ENCODE assay signal across 8 cellular contexts in the genomic region with DNA sequence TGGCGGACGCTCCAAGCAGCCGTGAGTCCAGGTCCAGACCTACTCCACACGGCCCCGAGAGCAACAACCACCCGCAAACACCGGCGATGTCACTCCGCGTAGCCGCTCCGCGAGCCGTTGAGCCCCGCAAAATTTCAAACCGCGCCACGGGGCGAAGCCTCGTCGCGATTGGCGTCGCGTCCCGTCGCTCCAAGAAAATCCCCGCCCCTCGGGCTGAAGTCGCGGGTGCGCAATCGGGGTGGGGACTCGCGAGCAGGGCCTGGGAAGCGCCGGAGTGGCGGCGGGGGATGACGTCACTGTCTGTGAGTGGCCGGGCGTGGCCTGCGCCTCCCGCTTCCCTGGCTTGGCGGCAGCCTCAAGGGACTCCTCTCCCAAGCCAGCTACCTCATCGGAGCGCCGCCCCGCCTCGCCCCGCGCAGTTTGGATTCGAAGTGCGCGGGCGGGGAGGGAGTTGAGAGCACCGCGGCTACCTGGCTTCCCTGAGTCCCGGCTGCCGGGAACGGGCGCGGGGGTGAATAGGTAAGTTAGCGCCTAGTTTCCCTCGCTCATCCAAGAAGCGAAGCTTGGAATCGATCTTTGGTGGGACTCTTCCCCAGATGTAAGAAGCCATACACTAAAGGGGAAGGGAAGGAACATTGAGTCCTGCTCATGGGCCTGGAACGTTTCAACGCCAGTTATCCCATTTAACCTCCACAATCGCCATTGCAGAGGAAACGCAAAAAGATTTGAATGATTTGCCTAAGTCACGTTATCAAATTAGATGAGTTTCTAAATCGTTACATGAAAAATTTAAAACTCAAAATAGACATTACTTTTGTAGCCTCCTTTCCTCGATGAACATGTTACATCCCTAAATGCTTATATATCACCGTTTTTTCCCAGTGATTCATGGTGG. TPM values are rescaled to one million over a fixed set of nuclear protein-coding genes. Genes with fewer than 3 reads are reported as not detected.
DNase-seq lines count a peak whose midpoint lies in the region; ATAC-seq, FAIRE-seq and TF ChIP-seq lines count a peak whose summit lies in the region.

Gene PRC1, minus strand, starts transcription at position 119 of the 895 bp plus-strand sequence. Its CDS starts 118 bp downstream, at position 1.

- peaks cover 30% of the 10 kb centered on the region for H3K4me1 ChIP-seq in Loucy (ENCODE audit: insufficient read depth, low read length, poor library complexity, severe bottlenecking)

- H3K9me3 Mint-ChIP-seq in natural killer cell treated with Interleukin-12 subunit alpha and Interleukin-12 subunit beta and Interleukin-15 and Interleukin-18, amount 100 ng/mL, for 72 hours, result no peaks in the 10 kb centered on the region

- no peaks in the 10 kb centered on the region for H3K9me3 ChIP-seq in Loucy (ENCODE audit: insufficient read depth, low read depth, low read length)

- H3K27me3 Mint-ChIP-seq in natural killer cell treated with Interleukin-12 subunit alpha and Interleukin-12 subunit beta and Interleukin-15 and Interleukin-18, amount 100 ng/mL, for 72 hours, result no peaks in the 10 kb centered on the region

- peaks cover 66% of the 10 kb centered on the region for H3K79me2 ChIP-seq in Loucy (ENCODE audit: insufficient read depth, low read length)

- peak; percentile 98 for DNase-seq in EL
- DNase-seq in H54 (ENCODE audit: insufficient read length, low spot score), result peak; percentile 93
- peak; percentile 95 for DNase-seq in activated T-helper 9 cell treated with anti-CD3 and anti-CD28 coated beads, Interleukin-2, amount 50 U/mL, for 16 hours (ENCODE audit: low read depth)
- peak; percentile 95 for DNase-seq in fibroblast of peridontal ligament (ENCODE audit: extremely low read depth)
- DNase-seq in natural killer cell treated with Interleukin-12 subunit alpha and Interleukin-12 subunit beta and Interleukin-15 and Interleukin-18, amount 100 ng/mL, for 72 hours (ENCODE audit: low spot score), result peak; percentile 98
- DNase-seq in stimulated activated naive CD8-positive, alpha-beta T cell treated with anti-CD3 and anti-CD28 coated beads, Interleukin-15, Interleukin-2, amounts not matched to agents 100 U/mL and 50 U/mL, for 24 hours, result peak; percentile 99

- H3K4me3 ChIP-seq in Loucy (ENCODE audit: low read length, poor library complexity, severe bottlenecking), result peak within 1 kb of the TSS; percentile 88

- FAIRE-seq in H54 (lab: Jason Lieb, UNC), result no peak

- H4K20me1 ChIP-seq in Loucy (ENCODE audit: insufficient read depth, low read length, poor library complexity, severe bottlenecking), result peaks cover 14% of the 10 kb centered on the region

- TF ChIP-seq POLR2A in H54 (IDR thresholded peaks at IDR 0.05; ENCODE audit: low read depth, low read length) (peak; percentile 82), Raji (IDR thresholded peaks at IDR 0.05; ENCODE audit: insufficient read depth, low read depth, low read length) (peak; percentile 67)

- peak within 1 kb of the TSS; percentile 98 for H2AFZ ChIP-seq in Loucy (ENCODE audit: low read length)

- H3K27me3 ChIP-seq in Loucy (ENCODE audit: insufficient read depth, low read length, poor library complexity, severe bottlenecking), result no peaks in the 10 kb centered on the region

- peaks cover 12% of the 10 kb centered on the region for H3K36me3 Mint-ChIP-seq in natural killer cell treated with Interleukin-12 subunit alpha and Interleukin-12 subunit beta and Interleukin-15 and Interleukin-18, amount 100 ng/mL, for 72 hours

- no peaks in the 10 kb centered on the region for H3K9me2 ChIP-seq in Loucy (replicated peaks; ENCODE audit: low read depth, low read length)

- H3K27ac Mint-ChIP-seq in natural killer cell treated with Interleukin-12 subunit alpha and Interleukin-12 subunit beta and Interleukin-15 and Interleukin-18, amount 100 ng/mL, for 72 hours, result peak within 1 kb of the TSS; percentile 89 to 99

- peaks cover 17 to 24% of the 10 kb centered on the region in 2 donors for H3K4me1 Mint-ChIP-seq in natural killer cell treated with Interleukin-12 subunit alpha and Interleukin-12 subunit beta and Interleukin-15 and Interleukin-18, amount 100 ng/mL, for 72 hours (ENCODE audit: low read depth in 2 of 2)

- no peaks in the 10 kb centered on the region for H3F3A ChIP-seq in Loucy (ENCODE audit: low read depth)

- H3K9ac ChIP-seq in Loucy (ENCODE audit: low read depth, low read length, poor library complexity, severe bottlenecking), result peak within 1 kb of the TSS; percentile 91

- H3K4me2 ChIP-seq in Loucy (ENCODE audit: low read depth, low read length, poor library complexity, severe bottlenecking), result peak within 1 kb of the TSS; percentile 87

- peaks cover 14% of the 10 kb centered on the region; the same call in 1 of the 2 replicates for H3K36me3 ChIP-seq in Loucy (ENCODE audit: insufficient read depth, low read length)

- no peak for TF ChIP-seq CTCF in Loucy (conservative IDR thresholded peaks at IDR 0.05; ENCODE audit: low read length)

- peak; percentile 99 for ATAC-seq in natural killer cell treated with Interleukin-12 subunit alpha and Interleukin-12 subunit beta and Interleukin-15 and Interleukin-18, amount 100 ng/mL, for 72 hours
- peak; percentile 100 for ATAC-seq in stimulated activated naive CD8-positive, alpha-beta T cell treated with anti-CD3 and anti-CD28 coated beads, Interleukin-15, Interleukin-2, amounts not matched to agents 100 U/mL and 50 U/mL, for 24 hours

- peak within 1 kb of the TSS; percentile 85 for H3K4me3 Mint-ChIP-seq in natural killer cell treated with Interleukin-12 subunit alpha and Interleukin-12 subunit beta and Interleukin-15 and Interleukin-18, amount 100 ng/mL, for 72 hours

RNA-seq across cellular contexts. Expression of gene PRC1, which starts in this region (rescaled TPM):
- 100 to 1,000 TPM in 1 of 2 donors, 10 to 100 TPM in 1; 84.3 to 160 TPM for total RNA-seq in natural killer cell treated with Interleukin-12 subunit alpha and Interleukin-12 subunit beta and Interleukin-15 and Interleukin-18, amount 100 ng/mL, for 72 hours

Comparison
In these comparisons a context has a peak if more than half of its experiments do, and no peak if none do; other contexts are left out.
1. Peak in every context shown above with its lines: DNase-seq, ATAC-seq and H3K4me3 ChIP-seq.